ENCODE assay signal across 1 cellular context in the genomic region with DNA sequence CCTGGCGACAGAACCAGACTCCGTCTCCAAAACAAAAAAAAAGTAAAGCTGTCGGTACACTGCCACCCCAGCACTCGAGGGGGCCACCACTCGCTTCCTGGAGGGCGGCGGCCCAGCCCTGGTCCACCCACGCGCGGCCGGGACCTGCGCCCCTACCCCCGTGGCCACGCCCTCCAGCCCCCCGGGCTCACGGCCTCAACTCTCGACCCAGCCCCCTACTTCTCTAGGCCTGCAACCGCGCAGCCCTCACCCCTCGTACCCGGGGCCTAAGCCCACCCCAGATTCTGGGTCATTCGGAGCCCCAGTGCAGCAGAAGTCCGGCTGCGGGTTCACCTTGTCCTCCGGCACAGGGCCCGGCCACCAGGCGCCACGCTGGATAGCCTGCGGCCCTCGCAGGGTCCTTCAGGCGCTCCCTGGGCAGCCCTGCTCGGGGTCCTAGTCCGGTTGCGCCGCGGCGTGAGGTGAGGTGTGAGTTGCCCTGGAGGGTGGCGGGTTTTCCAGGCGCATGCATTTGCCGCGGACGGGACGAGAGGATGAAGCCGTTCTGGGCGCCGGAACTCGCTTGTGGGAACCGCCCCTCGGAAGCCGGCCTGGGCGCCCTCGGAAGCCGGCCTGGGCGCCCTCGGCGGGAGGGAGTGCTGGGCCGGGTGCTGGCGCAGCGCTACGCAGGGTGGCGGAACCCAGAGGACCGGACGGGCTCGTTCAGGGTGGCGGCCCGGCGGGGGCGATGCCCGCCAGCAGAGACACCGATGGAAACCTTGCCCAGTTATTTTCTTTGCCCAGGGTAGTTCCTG.
TF ChIP-seq lines count a peak whose summit lies in the region.

A gene (minus strand): TSS at position 348 of the 794 bp plus-strand sequence.

TF ChIP-seq in GM12878, 131 proteins besides CTCF, POLR2A, EP300 and RAD21 (continued from another document and continues in another):
- TF ChIP-seq RELA (IDR thresholded peaks at IDR 0.05; ENCODE audit: borderline replicate concordance, partially characterized antibody): peak; percentile 9
- TF ChIP-seq SPI1 (IDR thresholded peaks at IDR 0.05; ENCODE audit: borderline replicate concordance, insufficient read depth, low read depth, low read length): no peak
- TF ChIP-seq, protein P1, sequence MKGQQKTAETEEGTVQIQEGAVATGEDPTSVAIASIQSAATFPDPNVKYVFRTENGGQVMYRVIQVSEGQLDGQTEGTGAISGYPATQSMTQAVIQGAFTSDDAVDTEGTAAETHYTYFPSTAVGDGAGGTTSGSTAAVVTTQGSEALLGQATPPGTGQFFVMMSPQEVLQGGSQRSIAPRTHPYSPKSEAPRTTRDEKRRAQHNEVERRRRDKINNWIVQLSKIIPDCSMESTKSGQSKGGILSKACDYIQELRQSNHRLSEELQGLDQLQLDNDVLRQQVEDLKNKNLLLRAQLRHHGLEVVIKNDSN (IDR thresholded peaks at IDR 0.05; ENCODE audit: borderline replicate concordance, extremely low read length, insufficient read depth, low read depth, low read length): no peak
- TF ChIP-seq YY1 (IDR thresholded peaks at IDR 0.05; ENCODE audit: low read depth, low read length): peak; percentile 36; the same call in 1 of the 2 replicates
- peak; percentile 80; the same call in 1 of the 2 replicates for TF ChIP-seq TARDBP (IDR thresholded peaks at IDR 0.05; ENCODE audit: borderline replicate concordance)
- TF ChIP-seq, protein P2, sequence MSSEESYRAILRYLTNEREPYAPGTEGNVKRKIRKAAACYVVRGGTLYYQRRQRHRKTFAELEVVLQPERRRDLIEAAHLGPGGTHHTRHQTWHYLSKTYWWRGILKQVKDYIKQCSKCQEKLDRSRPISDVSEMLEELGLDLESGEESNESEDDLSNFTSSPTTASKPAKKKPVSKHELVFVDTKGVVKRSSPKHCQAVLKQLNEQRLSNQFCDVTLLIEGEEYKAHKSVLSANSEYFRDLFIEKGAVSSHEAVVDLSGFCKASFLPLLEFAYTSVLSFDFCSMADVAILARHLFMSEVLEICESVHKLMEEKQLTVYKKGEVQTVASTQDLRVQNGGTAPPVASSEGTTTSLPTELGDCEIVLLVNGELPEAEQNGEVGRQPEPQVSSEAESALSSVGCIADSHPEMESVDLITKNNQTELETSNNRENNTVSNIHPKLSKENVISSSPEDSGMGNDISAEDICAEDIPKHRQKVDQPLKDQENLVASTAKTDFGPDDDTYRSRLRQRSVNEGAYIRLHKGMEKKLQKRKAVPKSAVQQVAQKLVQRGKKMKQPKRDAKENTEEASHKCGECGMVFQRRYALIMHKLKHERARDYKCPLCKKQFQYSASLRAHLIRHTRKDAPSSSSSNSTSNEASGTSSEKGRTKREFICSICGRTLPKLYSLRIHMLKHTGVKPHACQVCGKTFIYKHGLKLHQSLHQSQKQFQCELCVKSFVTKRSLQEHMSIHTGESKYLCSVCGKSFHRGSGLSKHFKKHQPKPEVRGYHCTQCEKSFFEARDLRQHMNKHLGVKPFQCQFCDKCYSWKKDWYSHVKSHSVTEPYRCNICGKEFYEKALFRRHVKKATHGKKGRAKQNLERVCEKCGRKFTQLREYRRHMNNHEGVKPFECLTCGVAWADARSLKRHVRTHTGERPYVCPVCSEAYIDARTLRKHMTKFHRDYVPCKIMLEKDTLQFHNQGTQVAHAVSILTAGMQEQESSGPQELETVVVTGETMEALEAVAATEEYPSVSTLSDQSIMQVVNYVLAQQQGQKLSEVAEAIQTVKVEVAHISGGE (CRISPR knock-in tag; IDR thresholded peaks at IDR 0.05): no peak
- TF ChIP-seq RAD51 (IDR thresholded peaks at IDR 0.05): no peak
- TF ChIP-seq CHD2 (IDR thresholded peaks at IDR 0.05; ENCODE audit: borderline replicate concordance, low read depth, low read length): peak; percentile 62; the same call in 1 of the 2 replicates
- TF ChIP-seq CBX3 (IDR thresholded peaks at IDR 0.05; ENCODE audit: borderline replicate concordance, low read depth): no peak
- TF ChIP-seq RCOR1 (conservative IDR thresholded peaks at IDR 0.05; ENCODE audit: low read depth, low read length): peak; percentile 87; the same call in 1 of the 2 replicates
- TF ChIP-seq EZH2 (IDR thresholded peaks at IDR 0.05; ENCODE audit: borderline replicate concordance, control insufficient read depth, low read depth, low read length): no peak
- TF ChIP-seq MTA3 (IDR thresholded peaks at IDR 0.05; ENCODE audit: borderline replicate concordance, low read length): no peak
- TF ChIP-seq, protein P3, sequence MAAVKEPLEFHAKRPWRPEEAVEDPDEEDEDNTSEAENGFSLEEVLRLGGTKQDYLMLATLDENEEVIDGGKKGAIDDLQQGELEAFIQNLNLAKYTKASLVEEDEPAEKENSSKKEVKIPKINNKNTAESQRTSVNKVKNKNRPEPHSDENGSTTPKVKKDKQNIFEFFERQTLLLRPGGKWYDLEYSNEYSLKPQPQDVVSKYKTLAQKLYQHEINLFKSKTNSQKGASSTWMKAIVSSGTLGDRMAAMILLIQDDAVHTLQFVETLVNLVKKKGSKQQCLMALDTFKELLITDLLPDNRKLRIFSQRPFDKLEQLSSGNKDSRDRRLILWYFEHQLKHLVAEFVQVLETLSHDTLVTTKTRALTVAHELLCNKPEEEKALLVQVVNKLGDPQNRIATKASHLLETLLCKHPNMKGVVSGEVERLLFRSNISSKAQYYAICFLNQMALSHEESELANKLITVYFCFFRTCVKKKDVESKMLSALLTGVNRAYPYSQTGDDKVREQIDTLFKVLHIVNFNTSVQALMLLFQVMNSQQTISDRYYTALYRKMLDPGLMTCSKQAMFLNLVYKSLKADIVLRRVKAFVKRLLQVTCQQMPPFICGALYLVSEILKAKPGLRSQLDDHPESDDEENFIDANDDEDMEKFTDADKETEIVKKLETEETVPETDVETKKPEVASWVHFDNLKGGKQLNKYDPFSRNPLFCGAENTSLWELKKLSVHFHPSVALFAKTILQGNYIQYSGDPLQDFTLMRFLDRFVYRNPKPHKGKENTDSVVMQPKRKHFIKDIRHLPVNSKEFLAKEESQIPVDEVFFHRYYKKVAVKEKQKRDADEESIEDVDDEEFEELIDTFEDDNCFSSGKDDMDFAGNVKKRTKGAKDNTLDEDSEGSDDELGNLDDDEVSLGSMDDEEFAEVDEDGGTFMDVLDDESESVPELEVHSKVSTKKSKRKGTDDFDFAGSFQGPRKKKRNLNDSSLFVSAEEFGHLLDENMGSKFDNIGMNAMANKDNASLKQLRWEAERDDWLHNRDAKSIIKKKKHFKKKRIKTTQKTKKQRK (IDR thresholded peaks at IDR 0.05; ENCODE audit: low read depth, low read length): no peak
- peak in 1 of 2 experiments; percentile 62; a peak in 1 of 4 replicates for TF ChIP-seq SRF (IDR thresholded peaks at IDR 0.05; ENCODE audit: low read depth in 2 of 2, low read length in 2 of 2)
- no peak for TF ChIP-seq FOXM1 (IDR thresholded peaks at IDR 0.05; ENCODE audit: low read depth, low read length)
- TF ChIP-seq, protein P4, sequence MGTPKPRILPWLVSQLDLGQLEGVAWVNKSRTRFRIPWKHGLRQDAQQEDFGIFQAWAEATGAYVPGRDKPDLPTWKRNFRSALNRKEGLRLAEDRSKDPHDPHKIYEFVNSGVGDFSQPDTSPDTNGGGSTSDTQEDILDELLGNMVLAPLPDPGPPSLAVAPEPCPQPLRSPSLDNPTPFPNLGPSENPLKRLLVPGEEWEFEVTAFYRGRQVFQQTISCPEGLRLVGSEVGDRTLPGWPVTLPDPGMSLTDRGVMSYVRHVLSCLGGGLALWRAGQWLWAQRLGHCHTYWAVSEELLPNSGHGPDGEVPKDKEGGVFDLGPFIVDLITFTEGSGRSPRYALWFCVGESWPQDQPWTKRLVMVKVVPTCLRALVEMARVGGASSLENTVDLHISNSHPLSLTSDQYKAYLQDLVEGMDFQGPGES (IDR thresholded peaks at IDR 0.05): no peak
- TF ChIP-seq ETV6 (conservative IDR thresholded peaks at IDR 0.05 in 1 of 2, IDR thresholded peaks at IDR 0.05 in 1 of 2; ENCODE audit: borderline replicate concordance in 1 of 2, low read depth in 1 of 2): 0 out of 4 replicates have a peak, but pooled peaks of 1 of the 2 experiments have one; percentile 8
- TF ChIP-seq ZNF622 (IDR thresholded peaks at IDR 0.05): no peak
- no peak for TF ChIP-seq SMC3 (IDR thresholded peaks at IDR 0.05; ENCODE audit: borderline replicate concordance, low read length)
- no peak; the same call in 1 of the 2 replicates for TF ChIP-seq POLR2AphosphoS2 (IDR thresholded peaks at IDR 0.05; ENCODE audit: low read depth, low read length)
- TF ChIP-seq, protein P5, sequence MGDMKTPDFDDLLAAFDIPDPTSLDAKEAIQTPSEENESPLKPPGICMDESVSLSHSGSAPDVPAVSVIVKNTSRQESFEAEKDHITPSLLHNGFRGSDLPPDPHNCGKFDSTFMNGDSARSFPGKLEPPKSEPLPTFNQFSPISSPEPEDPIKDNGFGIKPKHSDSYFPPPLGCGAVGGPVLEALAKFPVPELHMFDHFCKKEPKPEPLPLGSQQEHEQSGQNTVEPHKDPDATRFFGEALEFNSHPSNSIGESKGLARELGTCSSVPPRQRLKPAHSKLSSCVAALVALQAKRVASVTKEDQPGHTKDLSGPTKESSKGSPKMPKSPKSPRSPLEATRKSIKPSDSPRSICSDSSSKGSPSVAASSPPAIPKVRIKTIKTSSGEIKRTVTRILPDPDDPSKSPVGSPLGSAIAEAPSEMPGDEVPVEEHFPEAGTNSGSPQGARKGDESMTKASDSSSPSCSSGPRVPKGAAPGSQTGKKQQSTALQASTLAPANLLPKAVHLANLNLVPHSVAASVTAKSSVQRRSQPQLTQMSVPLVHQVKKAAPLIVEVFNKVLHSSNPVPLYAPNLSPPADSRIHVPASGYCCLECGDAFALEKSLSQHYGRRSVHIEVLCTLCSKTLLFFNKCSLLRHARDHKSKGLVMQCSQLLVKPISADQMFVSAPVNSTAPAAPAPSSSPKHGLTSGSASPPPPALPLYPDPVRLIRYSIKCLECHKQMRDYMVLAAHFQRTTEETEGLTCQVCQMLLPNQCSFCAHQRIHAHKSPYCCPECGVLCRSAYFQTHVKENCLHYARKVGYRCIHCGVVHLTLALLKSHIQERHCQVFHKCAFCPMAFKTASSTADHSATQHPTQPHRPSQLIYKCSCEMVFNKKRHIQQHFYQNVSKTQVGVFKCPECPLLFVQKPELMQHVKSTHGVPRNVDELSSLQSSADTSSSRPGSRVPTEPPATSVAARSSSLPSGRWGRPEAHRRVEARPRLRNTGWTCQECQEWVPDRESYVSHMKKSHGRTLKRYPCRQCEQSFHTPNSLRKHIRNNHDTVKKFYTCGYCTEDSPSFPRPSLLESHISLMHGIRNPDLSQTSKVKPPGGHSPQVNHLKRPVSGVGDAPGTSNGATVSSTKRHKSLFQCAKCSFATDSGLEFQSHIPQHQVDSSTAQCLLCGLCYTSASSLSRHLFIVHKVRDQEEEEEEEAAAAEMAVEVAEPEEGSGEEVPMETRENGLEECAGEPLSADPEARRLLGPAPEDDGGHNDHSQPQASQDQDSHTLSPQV (IDR thresholded peaks at IDR 0.05): peak; percentile 55; the same call in 1 of the 2 replicates
- no peak for TF ChIP-seq CEBPB (IDR thresholded peaks at IDR 0.05; ENCODE audit: borderline replicate concordance in 1 of 2, low read depth in 2 of 2, low read length in 2 of 2)
- TF ChIP-seq ESRRA (IDR thresholded peaks at IDR 0.05; ENCODE audit: low read length): peak; percentile 64
- TF ChIP-seq RUNX3 (IDR thresholded peaks at IDR 0.05; ENCODE audit: low read length): peak; percentile 48
- peak; percentile 61; the same call in 1 of the 2 replicates for TF ChIP-seq SMARCA5 (IDR thresholded peaks at IDR 0.05)
- TF ChIP-seq, protein P6, sequence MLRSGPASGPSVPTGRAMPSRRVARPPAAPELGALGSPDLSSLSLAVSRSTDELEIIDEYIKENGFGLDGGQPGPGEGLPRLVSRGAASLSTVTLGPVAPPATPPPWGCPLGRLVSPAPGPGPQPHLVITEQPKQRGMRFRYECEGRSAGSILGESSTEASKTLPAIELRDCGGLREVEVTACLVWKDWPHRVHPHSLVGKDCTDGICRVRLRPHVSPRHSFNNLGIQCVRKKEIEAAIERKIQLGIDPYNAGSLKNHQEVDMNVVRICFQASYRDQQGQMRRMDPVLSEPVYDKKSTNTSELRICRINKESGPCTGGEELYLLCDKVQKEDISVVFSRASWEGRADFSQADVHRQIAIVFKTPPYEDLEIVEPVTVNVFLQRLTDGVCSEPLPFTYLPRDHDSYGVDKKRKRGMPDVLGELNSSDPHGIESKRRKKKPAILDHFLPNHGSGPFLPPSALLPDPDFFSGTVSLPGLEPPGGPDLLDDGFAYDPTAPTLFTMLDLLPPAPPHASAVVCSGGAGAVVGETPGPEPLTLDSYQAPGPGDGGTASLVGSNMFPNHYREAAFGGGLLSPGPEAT (IDR thresholded peaks at IDR 0.05; ENCODE audit: low read depth): 0 out of 2 replicates have a peak, but pooled peaks have one; percentile 21
- TF ChIP-seq MEF2B (IDR thresholded peaks at IDR 0.05; ENCODE audit: partially characterized antibody, poor library complexity, severe bottlenecking): peak; percentile 56
- peak; percentile 97 for TF ChIP-seq MYB (IDR thresholded peaks at IDR 0.05; ENCODE audit: borderline replicate concordance, low read depth, low read length)
- 0 out of 2 replicates have a peak, but pooled peaks have one; percentile 18 for TF ChIP-seq NRF1 (conservative IDR thresholded peaks at IDR 0.05; ENCODE audit: low read depth, low read length)
- TF ChIP-seq POU2F2 (IDR thresholded peaks at IDR 0.05; ENCODE audit: borderline replicate concordance, low read depth, low read length): peak; percentile 85
- TF ChIP-seq, protein P7, sequence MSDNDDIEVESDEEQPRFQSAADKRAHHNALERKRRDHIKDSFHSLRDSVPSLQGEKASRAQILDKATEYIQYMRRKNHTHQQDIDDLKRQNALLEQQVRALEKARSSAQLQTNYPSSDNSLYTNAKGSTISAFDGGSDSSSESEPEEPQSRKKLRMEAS (IDR thresholded peaks at IDR 0.05; ENCODE audit: low read depth, low read length): peak; percentile 98
- peak; percentile 65 for TF ChIP-seq GABPA (IDR thresholded peaks at IDR 0.05; ENCODE audit: low read depth)
- peak; percentile 93 for TF ChIP-seq CREM (IDR thresholded peaks at IDR 0.05; ENCODE audit: low read depth)
- no peak for TF ChIP-seq NR2C2 (IDR thresholded peaks at IDR 0.05; ENCODE audit: borderline replicate concordance, control insufficient read depth, insufficient read length, low read depth)
- 0 out of 2 replicates have a peak, but pooled peaks have one; percentile 26 for TF ChIP-seq STAT1 (conservative IDR thresholded peaks at IDR 0.05)
- no peak for TF ChIP-seq ASH2L (IDR thresholded peaks at IDR 0.05; ENCODE audit: borderline replicate concordance, low read depth)
- TF ChIP-seq, protein P8, sequence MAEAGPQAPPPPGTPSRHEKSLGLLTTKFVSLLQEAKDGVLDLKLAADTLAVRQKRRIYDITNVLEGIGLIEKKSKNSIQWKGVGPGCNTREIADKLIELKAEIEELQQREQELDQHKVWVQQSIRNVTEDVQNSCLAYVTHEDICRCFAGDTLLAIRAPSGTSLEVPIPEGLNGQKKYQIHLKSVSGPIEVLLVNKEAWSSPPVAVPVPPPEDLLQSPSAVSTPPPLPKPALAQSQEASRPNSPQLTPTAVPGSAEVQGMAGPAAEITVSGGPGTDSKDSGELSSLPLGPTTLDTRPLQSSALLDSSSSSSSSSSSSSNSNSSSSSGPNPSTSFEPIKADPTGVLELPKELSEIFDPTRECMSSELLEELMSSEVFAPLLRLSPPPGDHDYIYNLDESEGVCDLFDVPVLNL (IDR thresholded peaks at IDR 0.05; ENCODE audit: low read depth, low read length): peak; percentile 68; the same call in 1 of the 2 replicates
- TF ChIP-seq RB1 (IDR thresholded peaks at IDR 0.05; ENCODE audit: borderline replicate concordance): peak; percentile 84; the same call in 1 of the 2 replicates
- no peak for TF ChIP-seq SIX5 (IDR thresholded peaks at IDR 0.05; ENCODE audit: low read depth, low read length, severe bottlenecking)
